Comparison of ENCODE assay signal across 14 cellular contexts in genomic region chr6:134415194-134415593, GRCh38.
"Had no signal": no experiment of that assay in that cellular context is flagged by ENCODE, and none has a peak within 500 bp of the region (broad histone marks: within the 10 kb centered on the region; RNA-seq: fewer than 3 reads in every experiment).

No MANE protein-coding gene starts in this region.

- H3K27me3 ChIP-seq: ascending aorta, breast epithelium, gastroesophageal sphincter, upper lobe of right lung had no signal

- H3K36me3 Mint-ChIP-seq: natural killer cell treated with Interleukin-12 subunit alpha and Interleukin-12 subunit beta and Interleukin-15 and Interleukin-18, amount 100 ng/mL, for 72 hours had no signal

- H3K4me3 ChIP-seq: ascending aorta, breast epithelium, gastroesophageal sphincter, thoracic aorta, upper lobe of right lung had no signal

- DNase-seq: activated B cell treated with CpG ODN at 0.5 μM for 24 hours; activated naive CD4-positive, alpha-beta T cell treated with Interleukin-2 at 50 U/mL for 16 hours; cerebellar nuclear complex; hypothalamus; mesenchymal stem cell; stimulated activated CD4-positive, alpha-beta T cell treated with anti-CD3 and anti-CD28 coated beads, Interleukin-1b, Interleukin-23, amount 100 ng/mL, for 48 hours; upper lobe of right lung had no signal

- H3K9me3 Mint-ChIP-seq: natural killer cell treated with Interleukin-12 subunit alpha and Interleukin-12 subunit beta and Interleukin-15 and Interleukin-18, amount 100 ng/mL, for 72 hours had no signal

- H3K4me3 Mint-ChIP-seq: activated B cell treated with CpG ODN at 0.5 μM for 24 hours; activated T-helper 1 cell treated with anti-CD3 and anti-CD28 coated beads, Interleukin-12 subunit alpha, Interleukin-12 subunit beta, Interleukin-2, Interleukin-4 antibody, amounts not matched to agents 30 ng/mL and 10 ng/mL and 1 ng/mL, durations not matched to agents 14 hours and 24 hours and 36 hours; natural killer cell treated with Interleukin-12 subunit alpha and Interleukin-12 subunit beta and Interleukin-15 and Interleukin-18, amount 100 ng/mL, for 72 hours; T-helper 2 cell treated with Interferon-gamma antibody and Interleukin-4, amounts not matched to agents 5 μg/mL and 100 μg/mL, for 36 hours had no signal

- H3K36me3 ChIP-seq: ascending aorta, breast epithelium, gastroesophageal sphincter, thoracic aorta, upper lobe of right lung had no signal

- H3K27ac ChIP-seq: ascending aorta, breast epithelium, gastroesophageal sphincter, thoracic aorta had no signal

- H3K4me1 ChIP-seq: ascending aorta, breast epithelium, gastroesophageal sphincter, upper lobe of right lung had no signal

- H3K9me3 ChIP-seq: breast epithelium, thoracic aorta, upper lobe of right lung had no signal

- ATAC-seq: gastroesophageal sphincter; natural killer cell treated with Interleukin-12 subunit alpha and Interleukin-12 subunit beta and Interleukin-15 and Interleukin-18, amount 100 ng/mL, for 72 hours; upper lobe of right lung had no signal

- H3K27ac Mint-ChIP-seq: activated T-helper 1 cell treated with anti-CD3 and anti-CD28 coated beads, Interleukin-12 subunit alpha, Interleukin-12 subunit beta, Interleukin-2, Interleukin-4 antibody, amounts not matched to agents 30 ng/mL and 10 ng/mL and 1 ng/mL, durations not matched to agents 14 hours and 24 hours and 36 hours; natural killer cell treated with Interleukin-12 subunit alpha and Interleukin-12 subunit beta and Interleukin-15 and Interleukin-18, amount 100 ng/mL, for 72 hours; T-helper 2 cell treated with Interferon-gamma antibody and Interleukin-4, amounts not matched to agents 5 μg/mL and 100 μg/mL, for 36 hours had no signal

- H3K27me3 Mint-ChIP-seq: activated B cell treated with CpG ODN at 0.5 μM for 24 hours had no signal
